In genomic region chr17:71878271-71878670, GRCh38 we compare ENCODE assay signal across 10 cellular contexts.
"Had no signal": no experiment of that assay in that cellular context is flagged by ENCODE, and none has a peak within 500 bp of the region (broad histone marks: within the 10 kb centered on the region; RNA-seq: fewer than 3 reads in every experiment).

No MANE protein-coding gene starts in this region.

- H3K36me3 ChIP-seq: HAP-1 had no signal

- H3K4me1 Mint-ChIP-seq: GM23338, H9 had no signal

- FAIRE-seq: H1, H54 had no signal

- H3K4me3 Mint-ChIP-seq: GM23338, H9, HFFc6 had no signal

- DNase-seq: GM23248, GOT3, H7, H9, HCEC 1CT, HFFc6 had no signal

- H3K4me3 ChIP-seq: GM23248, GM23338, HAP-1 had no signal

- H3K27ac Mint-ChIP-seq: GM23338, H9, HFFc6 had no signal

- H3K9me3 Mint-ChIP-seq: GM23338, HFFc6 had no signal

- H3K9me3 ChIP-seq: HAP-1 had no signal

- H3K27ac ChIP-seq: GM23248 had no signal

- H3K4me1 ChIP-seq: HAP-1 had no signal
